ENCODE assay signal across 23 cellular contexts in the genomic region with DNA sequence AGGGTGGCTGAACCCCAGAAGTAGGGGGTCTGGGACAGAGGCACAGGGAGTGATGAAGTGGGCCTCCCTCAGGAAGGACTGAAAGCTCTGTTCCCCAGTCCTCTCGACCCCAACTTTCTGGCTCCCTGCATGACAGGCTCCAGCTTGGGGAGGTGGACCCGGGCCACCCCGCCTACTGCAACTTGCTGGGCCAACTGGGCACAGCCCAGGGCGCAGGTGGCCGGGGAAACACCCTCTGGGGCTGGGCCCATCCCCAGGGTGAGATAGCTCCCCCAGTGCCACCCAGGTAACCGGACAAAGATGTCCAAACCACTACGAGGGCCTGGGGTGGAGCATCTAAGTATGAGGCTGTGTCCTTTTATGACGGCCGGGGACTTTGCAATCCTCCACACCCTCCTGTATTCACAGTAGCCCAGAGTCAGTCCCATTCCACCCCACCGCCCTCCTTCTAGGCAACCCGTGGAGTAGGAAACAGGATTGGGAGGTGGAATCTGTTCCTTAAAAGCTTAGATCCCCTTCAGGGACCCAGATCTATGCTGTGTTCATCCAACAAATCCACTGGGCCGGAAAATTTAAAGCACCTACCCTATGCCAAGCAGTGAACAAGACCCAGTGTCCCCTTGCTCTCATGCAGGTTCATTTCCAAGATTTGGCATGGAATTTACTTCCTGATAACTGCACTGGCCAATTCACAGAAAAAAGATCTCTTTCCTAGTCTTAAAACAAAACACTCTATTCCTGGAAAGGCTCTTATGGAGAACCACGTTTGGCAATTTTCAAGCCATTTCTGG.
"Had no signal": no experiment of that assay in that cellular context is flagged by ENCODE, and none has a peak within 500 bp of the region (broad histone marks: within the 10 kb centered on the region; RNA-seq: fewer than 3 reads in every experiment).

No MANE protein-coding gene starts in this region.

- H3K4me2 ChIP-seq: hepatocyte had no signal

- H3K36me3 Mint-ChIP-seq: immature natural killer cell, memory B cell had no signal

- H3K4me3 ChIP-seq: colonic mucosa, esophagus squamous epithelium, gastroesophageal sphincter, heart left ventricle, hepatocyte, left lung, lower lobe of right lung had no signal

- H3K27me3 ChIP-seq: colonic mucosa, esophagus squamous epithelium, gastroesophageal sphincter, heart left ventricle, hepatocyte, left lung had no signal

- H3K9me3 ChIP-seq: colonic mucosa, esophagus squamous epithelium, gastroesophageal sphincter, heart left ventricle, left lung, lower lobe of right lung had no signal

- DNase-seq: colonic mucosa; cortex of kidney; effector CD8-positive, alpha-beta T cell; effector memory CD8-positive, alpha-beta T cell; endodermal cell; erythroblast; esophagus squamous epithelium; foreskin fibroblast; heart left ventricle; hypothalamus; immature natural killer cell; left cardiac atrium; left lung; left ventricle myocardium superior; lower lobe of right lung; mesendoderm; midbrain had no signal

- H3K4me3 Mint-ChIP-seq: dendritic cell treated with granulocyte-macrophage colony-stimulating factor and Interleukin-4, amounts not matched to agents 40 ng/mL and 50 ng/mL, for 4 days; effector memory CD8-positive, alpha-beta T cell; endodermal cell; immature natural killer cell; memory B cell had no signal

- H3K27ac Mint-ChIP-seq: dendritic cell treated with granulocyte-macrophage colony-stimulating factor and Interleukin-4, amounts not matched to agents 40 ng/mL and 50 ng/mL, for 4 days; effector memory CD8-positive, alpha-beta T cell; endodermal cell; immature natural killer cell; memory B cell had no signal

- H3K27ac ChIP-seq: colonic mucosa, epithelial cell of prostate, esophagus squamous epithelium, gastroesophageal sphincter, heart left ventricle, hepatocyte, left lung, lower lobe of right lung had no signal

- H3K36me3 ChIP-seq: colonic mucosa, left lung, lower lobe of right lung had no signal

- ATAC-seq: effector memory CD8-positive, alpha-beta T cell; esophagus mucosa; gastroesophageal sphincter; heart left ventricle; left cardiac atrium; left lung; lower lobe of right lung had no signal

- H3K9me3 Mint-ChIP-seq: dendritic cell treated with granulocyte-macrophage colony-stimulating factor and Interleukin-4, amounts not matched to agents 40 ng/mL and 50 ng/mL, for 4 days; effector memory CD8-positive, alpha-beta T cell; endodermal cell; immature natural killer cell; memory B cell had no signal

- H2AFZ ChIP-seq: hepatocyte had no signal
